Comparison of ENCODE assay signal across 20 cellular contexts in the genomic region with DNA sequence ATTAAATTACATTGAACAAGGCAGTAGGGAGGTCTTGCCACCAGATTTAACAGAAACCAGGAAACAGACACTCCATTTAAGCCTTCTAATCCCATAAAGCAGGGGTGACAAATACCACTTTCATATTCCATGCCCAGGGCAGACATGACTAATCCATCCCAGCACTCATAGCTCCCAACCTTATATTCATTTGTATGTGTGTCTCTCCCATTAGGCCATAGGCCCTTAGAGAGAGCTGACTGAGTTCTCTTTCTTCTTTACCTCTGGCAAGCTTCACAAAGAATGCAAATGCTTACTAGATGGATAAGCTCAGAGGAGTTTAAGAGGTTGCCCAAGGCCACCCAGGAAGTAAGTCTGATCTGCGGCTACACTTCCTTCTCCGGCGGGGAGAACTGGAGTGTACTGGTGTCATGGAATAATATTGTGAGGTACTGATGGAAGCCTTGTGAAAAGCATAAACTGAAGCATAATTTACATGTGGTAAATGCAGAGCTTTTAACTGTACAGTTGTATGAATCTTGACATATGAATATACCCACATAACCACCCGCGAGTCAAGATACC.
DNase-seq lines count a peak whose midpoint lies in the region; ATAC-seq, FAIRE-seq and TF ChIP-seq lines count a peak whose summit lies in the region.
"Had no signal": no experiment of that assay in that cellular context is flagged by ENCODE, and none has a peak within 500 bp of the region (broad histone marks: within the 10 kb centered on the region; RNA-seq: fewer than 3 reads in every experiment).

No MANE protein-coding gene starts in this region.

- H2AFZ ChIP-seq in K562 (ENCODE audit: low read depth, low read length) = no peak overlapping the region

- no peak for FAIRE-seq in K562 (lab: Jason Lieb, UNC)
- FAIRE-seq: G401.6, GM12892, GM19239, H54, HepG2 had no signal

- CTCF ChIA-PET in A673 (lab: Charles Lee) (no interaction called here), K562 (lab: Yijun Ruan, JAX; ENCODE audit: low intra/inter-chr PET ratio) (no interaction called here)

- BruUV-seq in A673 (replicated peaks; lab: Mats Ljungman, UMichigan) (no TSS peak), K562 (replicated peaks; lab: Mats Ljungman, UMichigan) (no TSS peak)

- H3K9me1 ChIP-seq in K562 (ENCODE audit: control insufficient read depth, insufficient read depth, low read length) = no peaks in the 10 kb centered on the region

- H3K79me2 ChIP-seq in K562 (ENCODE audit: control insufficient read depth, insufficient read depth, low read length) = no peaks in the 10 kb centered on the region

- no peak for TF ChIP-seq EP300 in K562 (IDR thresholded peaks at IDR 0.05; ENCODE audit: low read length)

- H3K4me1 ChIP-seq in A673 (ENCODE audit: insufficient read depth, low read length, poor library complexity, severe bottlenecking) = no peaks in the 10 kb centered on the region
- no peaks in the 10 kb centered on the region for H3K4me1 ChIP-seq in K562 (replicated peaks in 1 of 2; ENCODE audit: control insufficient read depth in 2 of 2, insufficient read depth in 2 of 2, low read length in 2 of 2)
- no peaks in the 10 kb centered on the region for H3K4me1 ChIP-seq in left lung

- H3K4me2 ChIP-seq in K562 (ENCODE audit: insufficient read depth, low read length) = no peak overlapping the region
- H3K4me2 ChIP-seq: BLaER1 treated with 17β-estradiol and CSF1 and Interleukin-3, amounts not matched to agents 10 nM and 100 nM had no signal

- H3K4me3 ChIP-seq in A673 (ENCODE audit: low read depth, low read length, poor library complexity, severe bottlenecking) = no peak overlapping the region
- no peak overlapping the region for H3K4me3 ChIP-seq in K562
- H3K4me3 ChIP-seq in left lung = no peak overlapping the region
- H3K4me3 ChIP-seq: BLaER1 treated with 17β-estradiol and CSF1 and Interleukin-3, amounts not matched to agents 10 nM and 100 nM had no signal

- WGBS in K562 (ENCODE audit: insufficient coverage, low coverage, missing lambda C conversion rate) = 6% methylated on average over 5 of the region's 5 CpGs

- intact Hi-C loops in A673 (cut with micrococcal nuclease; ENCODE audit: unreplicated experiment) (no loop called here), K562 (cut with micrococcal nuclease) (no loop called here), left lung (cut with DNase I) (no loop called here)

- no peaks in the 10 kb centered on the region for H4K20me1 ChIP-seq in K562 (replicated peaks; ENCODE audit: control insufficient read depth, insufficient read depth, low read length)
- H4K20me1 ChIP-seq: BLaER1 treated with 17β-estradiol and CSF1 and Interleukin-3, amounts not matched to agents 10 nM and 100 nM had no signal

- DNase-seq in A673 (ENCODE audit: low spot score) (peak; percentile 33), NCI-H82 (lab: John Stamatoyannopoulos, UW) (peak; percentile 41), K562 (ENCODE audit: extremely low read depth in 1 of 4, low spot score in 3 of 4) (no peak), left lung (no peak), NOMO-1 treated with DMSO at 0.1 percent for 48 hours (lab: John Stamatoyannopoulos, UW; ENCODE audit: unreplicated experiment) (no peak), NCI-H345 treated with DMSO at 0.1 percent for 48 hours (lab: John Stamatoyannopoulos, UW; ENCODE audit: unreplicated experiment) (no peak), GDM1 (lab: John Stamatoyannopoulos, UW) (no peak)
- DNase-seq: 8988T; Calu3; CD8-positive, alpha-beta T cell; HCEC 1CT; HFFc6; KG1 had no signal

- POLR2A ChIA-PET in A673 (lab: Charles Lee; ENCODE audit: low non-redundant PET) = no interaction called here
- POLR2A ChIA-PET in K562 (lab: Yijun Ruan, JAX) = no interaction called here

- H3K9ac ChIP-seq in K562 (ENCODE audit: insufficient read depth in 1 of 2, low read depth in 2 of 2, low read length in 2 of 2) = no peak overlapping the region
- H3K9ac ChIP-seq: BLaER1 treated with 17β-estradiol and CSF1 and Interleukin-3, amounts not matched to agents 10 nM and 100 nM had no signal

- TF ChIP-seq CTCF in A673 (conservative IDR thresholded peaks at IDR 0.05; ENCODE audit: low read depth, low read length) (no peak), K562 (IDR thresholded peaks at IDR 0.05 in 2 of 3, conservative IDR thresholded peaks at IDR 0.05 in 1 of 3; ENCODE audit: insufficient read depth in 2 of 3, low read depth in 1 of 3, low read length in 3 of 3) (no peak), left lung (IDR thresholded peaks at IDR 0.05) (no peak)

- H3K27ac ChIP-seq in A673 (ENCODE audit: low read depth, low read length, poor library complexity, severe bottlenecking) = no peak overlapping the region
- no peak overlapping the region for H3K27ac ChIP-seq in K562 (ENCODE audit: extremely low read depth, low read depth, low read length)
- no peak overlapping the region for H3K27ac ChIP-seq in left lung
- H3K27ac ChIP-seq: BLaER1 treated with 17β-estradiol and CSF1 and Interleukin-3, amounts not matched to agents 10 nM and 100 nM had no signal

- no peak for TF ChIP-seq POLR2A in K562 (conservative IDR thresholded peaks at IDR 0.05)

- TF ChIP-seq RAD21 in K562 (CRISPR knock-in tag; conservative IDR thresholded peaks at IDR 0.05 in 1 of 2, IDR thresholded peaks at IDR 0.05 in 1 of 2) = no peak

- no peak for ATAC-seq in K562
- peak; percentile 34 for ATAC-seq in left lung
- no peak for ATAC-seq in HG02678 (IDR thresholded peaks at IDR 0.05; ENCODE audit: unreplicated experiment)
- ATAC-seq: CD8-positive, alpha-beta T cell; HepG2 had no signal

- H3K27me3 ChIP-seq in A673 (replicated peaks; ENCODE audit: insufficient read depth, low read depth, low read length, poor library complexity) (peaks cover 4% of the 10 kb centered on the region), K562 (ENCODE audit: control insufficient read depth in 2 of 2, insufficient read depth in 2 of 2, low read length in 2 of 2) (peaks cover 0 to 16% of the 10 kb centered on the region in 2 experiments; a peak in 2 of 5 replicates), left lung (no peaks in the 10 kb centered on the region)

- H3K9me3 ChIP-seq in A673 (ENCODE audit: low read depth, low read length, poor library complexity, severe bottlenecking) = no peaks in the 10 kb centered on the region
- H3K9me3 ChIP-seq in K562 (replicated peaks; ENCODE audit: control insufficient read depth, insufficient read depth, low read depth, low read length) = no peaks in the 10 kb centered on the region
- no peaks in the 10 kb centered on the region for H3K9me3 ChIP-seq in left lung

- in situ Hi-C loops in K562 (cut with MboI) = no loop called here

- H3K36me3 ChIP-seq in A673 (ENCODE audit: insufficient read depth, low read length, poor library complexity, severe bottlenecking) (no peaks in the 10 kb centered on the region), K562 (ENCODE audit: control insufficient read depth, insufficient read depth, low read length) (no peaks in the 10 kb centered on the region), left lung (no peaks in the 10 kb centered on the region)

TF ChIP-seq in K562, 482 proteins besides CTCF, POLR2A, EP300 and RAD21:
- TF ChIP-seq NCOA1 (IDR thresholded peaks at IDR 0.05; ENCODE audit: low read depth) (no peak), ZNF23 (CRISPR knock-in tag; IDR thresholded peaks at IDR 0.05) (0 out of 2 replicates have a peak, but pooled peaks have one; percentile 38), ZBTB17 (CRISPR knock-in tag; IDR thresholded peaks at IDR 0.05) (peak; percentile 82), ZNF324 (CRISPR knock-in tag; IDR thresholded peaks at IDR 0.05) (no peak), ZNF316 (IDR thresholded peaks at IDR 0.05) (no peak)
TF ChIP-seq in K562: peak in this region for 2.

Comparison
In these comparisons a context has a peak if more than half of its experiments do, and no peak if none do; other contexts are left out.
1. DNase-seq: peak in A673 (single experiment) and NCI-H82 (single experiment); none in K562 (0 of 4), left lung (0 of 2), NOMO-1 treated with DMSO at 0.1 percent for 48 hours (single experiment), NCI-H345 treated with DMSO at 0.1 percent for 48 hours (single experiment) and GDM1 (single experiment).